In the genomic region with DNA sequence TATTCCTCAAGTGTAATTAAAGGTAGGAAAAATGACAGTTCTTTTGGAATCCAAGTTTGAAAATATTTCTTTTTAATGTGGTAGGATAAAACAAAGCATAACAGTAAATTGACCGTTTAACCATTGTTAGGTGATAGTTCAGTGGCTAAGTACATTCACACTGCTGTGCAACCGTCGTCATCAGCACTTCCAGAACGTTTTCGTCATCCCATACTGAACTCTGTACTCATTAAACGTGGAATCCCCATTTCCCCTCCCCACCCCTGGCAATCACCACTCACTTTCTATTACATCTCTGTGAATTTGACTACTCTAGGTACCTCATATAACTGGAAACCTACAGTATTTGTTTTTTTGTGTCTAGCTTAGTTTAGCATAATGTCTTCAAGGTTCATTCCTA, we compare ENCODE assay signal across 20 cellular contexts.
"Had no signal": no experiment of that assay in that cellular context is flagged by ENCODE, and none has a peak within 500 bp of the region (broad histone marks: within the 10 kb centered on the region; RNA-seq: fewer than 3 reads in every experiment).

No MANE protein-coding gene starts in this region.

- DNase-seq: cerebellar nuclear complex; dermis blood vessel endothelial cell; erythroblast; foreskin keratinocyte; kidney; left lung; lower lobe of right lung; midbrain; naive thymus-derived CD8-positive, alpha-beta T cell; posterior cingulate gyrus; stimulated activated CD4-positive, alpha-beta T cell treated with anti-CD3 and anti-CD28 coated beads, Interleukin-4, amount 100 ng/mL, for 1 hour; stimulated activated CD8-positive, alpha-beta memory T cell treated with anti-CD3 and anti-CD28 coated beads, Interleukin-4, amount 100 ng/mL, for 48 hours; stimulated activated naive CD8-positive, alpha-beta T cell treated with anti-CD3 and anti-CD28 coated beads, Interleukin-15, Interleukin-2, amounts not matched to agents 100 U/mL and 50 U/mL, for 24 hours; thyroid gland; upper lobe of right lung had no signal

- H3K36me3 ChIP-seq: left lung, lower lobe of right lung, right atrium auricular region, suprapubic skin, thyroid gland, upper lobe of right lung, vagina had no signal

- H3K4me3 ChIP-seq: left lung, lower lobe of right lung, right atrium auricular region, suprapubic skin, thyroid gland, upper lobe of right lung, vagina had no signal

- H3K4me1 ChIP-seq: lower lobe of right lung, right atrium auricular region, suprapubic skin, upper lobe of right lung, vagina had no signal

- FAIRE-seq: endothelial cell of umbilical vein, kidney had no signal

- H3K9me3 ChIP-seq: left lung, lower lobe of right lung, right atrium auricular region, suprapubic skin, thyroid gland, upper lobe of right lung, vagina had no signal

- H3K27me3 ChIP-seq: foreskin keratinocyte, left lung, right atrium auricular region, suprapubic skin, thyroid gland, upper lobe of right lung, vagina had no signal

- ATAC-seq: foreskin keratinocyte; left lung; lower lobe of right lung; naive thymus-derived CD8-positive, alpha-beta T cell; stimulated activated effector memory CD8-positive, alpha-beta T cell treated with anti-CD3 and anti-CD28 coated beads, Interleukin-12 subunit alpha, Interleukin-12 subunit beta, amount 100 ng/mL, for 72 hours; stimulated activated naive CD8-positive, alpha-beta T cell treated with anti-CD3 and anti-CD28 coated beads, Interleukin-15, Interleukin-2, amounts not matched to agents 100 U/mL and 50 U/mL, for 24 hours; upper lobe of right lung had no signal

- H3K27ac ChIP-seq: foreskin keratinocyte, left lung, lower lobe of right lung, right atrium auricular region, suprapubic skin, thyroid gland, upper lobe of right lung, vagina had no signal
